In genomic region chr7:11082552-11083213, GRCh38 we compare ENCODE assay signal across 13 cellular contexts.
DNase-seq lines count a peak whose midpoint lies in the region; ATAC-seq and TF ChIP-seq lines count a peak whose summit lies in the region.
"Had no signal": no experiment of that assay in that cellular context is flagged by ENCODE, and none has a peak within 500 bp of the region (broad histone marks: within the 10 kb centered on the region; RNA-seq: fewer than 3 reads in every experiment).

No MANE protein-coding gene starts in this region.

- intact Hi-C loops in Caco-2 (cut with micrococcal nuclease; ENCODE audit: unreplicated experiment): loop anchor here (1.0 kb wide), 1 partner anchor 109 kb away; the partner anchor contains the start of gene PHF14

- 95% methylated on average over 2 of the region's 2 CpGs for WGBS in HUES64
- WGBS in mesodermal cell (ENCODE audit: insufficient coverage in 2 of 2), 2 experiments: 89 to 100% methylated on average over 2 of the region's 2 CpGs

- H3K36me3 Mint-ChIP-seq in Caco-2 (ENCODE audit: insufficient read depth, unreplicated experiment) (peaks cover 32% of the 10 kb centered on the region), brain (peaks cover 69% of the 10 kb centered on the region)

- TF ChIP-seq CTCF in Caco-2 (IDR thresholded peaks at IDR 0.05; ENCODE audit: insufficient read depth in 1 of 2, low read depth in 1 of 2, low read length in 1 of 2, severe bottlenecking in 1 of 2, unreplicated experiment in 1 of 2) (no peak), brain (conservative IDR thresholded peaks at IDR 0.05) (no peak)

- H3K27ac ChIP-seq in HUES64 (ENCODE audit: low read depth, low read length) (peak overlapping the region; percentile 66), mesodermal cell (ENCODE audit: low read depth, low read length, severe bottlenecking) (peak overlapping the region; percentile 60)
- H3K27ac ChIP-seq: spleen had no signal

- peaks cover 10% of the 10 kb centered on the region for H3K4me1 Mint-ChIP-seq in Caco-2 (ENCODE audit: low read depth, unreplicated experiment)
- H3K4me1 Mint-ChIP-seq in brain: peaks cover 9% of the 10 kb centered on the region
- H3K4me1 Mint-ChIP-seq: naive B cell had no signal

- POLR2A ChIA-PET in Caco-2 (lab: Charles Lee): no interaction called here

- no peak overlapping the region for H3K4me3 ChIP-seq in Caco-2 (ENCODE audit: low read depth, low read length)
- H3K4me3 ChIP-seq in HUES64 (ENCODE audit: low read length): no peak overlapping the region
- H3K4me3 ChIP-seq in mesodermal cell (ENCODE audit: extremely low read depth, insufficient read depth, low read length, poor library complexity, severe bottlenecking): no peak overlapping the region
- H3K4me3 ChIP-seq: spleen had no signal

- peaks cover 15% of the 10 kb centered on the region for H3K9me3 ChIP-seq in Caco-2
- peaks cover 13% of the 10 kb centered on the region; the same call in 1 of the 2 replicates for H3K9me3 ChIP-seq in HUES64 (ENCODE audit: insufficient read depth, low read depth, low read length)
- H3K9me3 ChIP-seq in mesodermal cell (ENCODE audit: control insufficient read depth, low read length): peaks cover 14% of the 10 kb centered on the region

- H3K27ac Mint-ChIP-seq in Caco-2 (ENCODE audit: unreplicated experiment): peak overlapping the region; percentile 92
- peak overlapping the region; percentile 3 to 92 (median 75) for H3K27ac Mint-ChIP-seq in brain

- CTCF ChIA-PET in Caco-2 (lab: Charles Lee): no interaction called here

- H3K27me3 Mint-ChIP-seq in Caco-2 (ENCODE audit: insufficient read depth, unreplicated experiment): no peaks in the 10 kb centered on the region
- H3K27me3 Mint-ChIP-seq in brain: no peaks in the 10 kb centered on the region
- H3K27me3 Mint-ChIP-seq: naive B cell had no signal

- peak overlapping the region; percentile 42 for H3K4me3 Mint-ChIP-seq in Caco-2 (ENCODE audit: unreplicated experiment)
- no peak overlapping the region for H3K4me3 Mint-ChIP-seq in brain
- H3K4me3 Mint-ChIP-seq: naive B cell had no signal

- H3K27me3 ChIP-seq in Caco-2 (replicated peaks; ENCODE audit: control insufficient read depth, insufficient read depth, low read length): no peaks in the 10 kb centered on the region
- H3K27me3 ChIP-seq in HUES64 (ENCODE audit: insufficient read depth, low read length): no peaks in the 10 kb centered on the region
- H3K27me3 ChIP-seq: spleen had no signal

- peaks cover 27% of the 10 kb centered on the region for H3K9me3 Mint-ChIP-seq in Caco-2 (ENCODE audit: unreplicated experiment)
- peaks cover 0 to 10% (median 7%) of the 10 kb centered on the region in 5 experiments for H3K9me3 Mint-ChIP-seq in brain

- H3K36me3 ChIP-seq in Caco-2 (ENCODE audit: control insufficient read depth, insufficient read depth, low read length): no peaks in the 10 kb centered on the region
- H3K36me3 ChIP-seq in HUES64 (ENCODE audit: insufficient read depth, low read length): peaks cover 10% of the 10 kb centered on the region; the same call in 1 of the 2 replicates
- peaks cover 20% of the 10 kb centered on the region for H3K36me3 ChIP-seq in mesodermal cell (ENCODE audit: control insufficient read depth, insufficient read depth, low read length)

- H3K4me1 ChIP-seq in Caco-2 (peaks cover 20% of the 10 kb centered on the region), HUES64 (ENCODE audit: insufficient read depth, low read length) (no peaks in the 10 kb centered on the region), mesodermal cell (ENCODE audit: control insufficient read depth, insufficient read depth, low read length, poor library complexity, severe bottlenecking) (no peaks in the 10 kb centered on the region)
- H3K4me1 ChIP-seq: spleen had no signal

- DNase-seq in Caco-2 (peak; percentile 68 to 75), DMS153 (lab: John Stamatoyannopoulos, UW) (no peak)
- DNase-seq: anterior cingulate cortex, DMS53, naive B cell, NCI-H1417 treated with DMSO at 0.1 percent for 48 hours, NCI-H82, spleen had no signal

- ATAC-seq in GM18873 (IDR thresholded peaks at IDR 0.05; ENCODE audit: low FRiP score, unreplicated experiment) (no peak), GM19455 (IDR thresholded peaks at IDR 0.05; ENCODE audit: unreplicated experiment) (no peak)

- BruUV-seq in Caco-2 (replicated peaks; lab: Mats Ljungman, UMichigan): TSS peak; percentile 84

- no peak overlapping the region for H3K9ac ChIP-seq in HUES64 (ENCODE audit: low read depth, low read length)
